2 cellular contexts compared by ENCODE assay signal in genomic region chr9:113467183-113467582, GRCh38.
TF ChIP-seq lines count a peak whose summit lies in the region.

No MANE protein-coding gene starts in this region.

TF ChIP-seq in HEK293, 187 proteins besides CTCF, POLR2A, EP300 and RAD21:
- TF ChIP-seq ZNF184 (tag by site-specific recombination; IDR thresholded peaks at IDR 0.05): peak; percentile 99
- no peak for TF ChIP-seq ZNF211 (tag by site-specific recombination; IDR thresholded peaks at IDR 0.05; ENCODE audit: low read depth)
TF ChIP-seq in HEK293: peak in this region for 1.

TF ChIP-seq in K562, 482 proteins besides CTCF, POLR2A, EP300 and RAD21:
- TF ChIP-seq ZNF184 (CRISPR knock-in tag; IDR thresholded peaks at IDR 0.05): peak; percentile 83; the same call in 1 of the 2 replicates
- no peak for TF ChIP-seq NEUROD1 (IDR thresholded peaks at IDR 0.05; ENCODE audit: borderline replicate concordance, low read depth, low read length, partially characterized antibody)
- no peak for TF ChIP-seq DLX4 (CRISPR knock-in tag; IDR thresholded peaks at IDR 0.05)
- no peak for TF ChIP-seq PPARD (CRISPR knock-in tag; IDR thresholded peaks at IDR 0.05)
- TF ChIP-seq RBM25 (IDR thresholded peaks at IDR 0.05; ENCODE audit: low read depth, low read length, severe bottlenecking): peak; percentile 78
- TF ChIP-seq ELF1 (tag; IDR thresholded peaks at IDR 0.05): no peak
- no peak for TF ChIP-seq KAT7 (CRISPR knock-in tag; IDR thresholded peaks at IDR 0.05; ENCODE audit: borderline replicate concordance)
- no peak for TF ChIP-seq ZBTB49 (CRISPR knock-in tag; IDR thresholded peaks at IDR 0.05; ENCODE audit: borderline replicate concordance)
TF ChIP-seq in K562: peak in this region for 2.
